8 cellular contexts compared by ENCODE assay signal in the genomic region with DNA sequence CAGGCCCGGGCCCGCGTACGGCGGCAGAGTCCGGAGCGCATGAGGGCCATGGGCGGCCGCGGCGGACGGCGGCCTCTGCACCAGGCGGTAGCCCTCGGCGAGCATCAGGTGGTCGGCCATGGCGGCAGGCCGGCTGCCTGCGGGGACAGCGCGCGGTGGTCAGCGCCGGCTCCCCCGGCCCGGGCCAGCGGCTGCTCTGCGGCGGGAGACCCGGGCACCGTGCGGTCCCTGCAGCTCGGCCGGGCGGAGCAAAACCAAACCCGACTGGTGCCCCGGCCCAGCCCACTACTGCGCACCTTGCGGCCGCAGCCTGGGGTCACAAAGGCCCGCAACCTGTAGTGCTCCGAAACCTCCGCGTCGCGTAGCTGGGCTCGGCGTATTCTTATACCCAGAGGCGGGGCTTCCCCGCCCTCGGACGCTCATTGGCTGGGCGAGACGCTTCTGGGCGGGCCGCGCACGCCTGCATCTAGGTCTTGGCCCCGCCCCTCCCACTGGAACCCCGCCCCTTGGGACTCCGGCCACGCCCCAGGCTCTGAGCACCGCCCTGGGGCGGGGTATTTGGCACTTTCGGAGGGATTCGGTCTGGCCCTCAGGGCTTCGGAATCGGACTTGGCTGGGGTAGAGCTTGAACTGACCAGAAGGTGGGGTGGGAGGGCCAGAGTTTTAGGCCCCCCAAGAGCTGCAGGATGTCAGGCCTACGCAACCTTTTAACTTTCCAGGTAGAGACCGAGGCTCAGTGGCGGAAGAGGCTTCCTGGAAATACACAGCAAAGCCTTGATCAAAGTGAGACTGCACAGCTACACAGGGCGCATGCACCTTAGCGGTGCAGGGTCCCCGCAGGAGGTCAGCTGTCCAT. TPM values are rescaled to one million over a fixed set of nuclear protein-coding genes. Genes with fewer than 3 reads are reported as not detected.
A peak's percentile ranks its signal among the peaks of the same experiment; 100 is the strongest.
DNase-seq lines count a peak whose midpoint lies in the region; ATAC-seq lines count a peak whose summit lies in the region.

A gene with protein sequence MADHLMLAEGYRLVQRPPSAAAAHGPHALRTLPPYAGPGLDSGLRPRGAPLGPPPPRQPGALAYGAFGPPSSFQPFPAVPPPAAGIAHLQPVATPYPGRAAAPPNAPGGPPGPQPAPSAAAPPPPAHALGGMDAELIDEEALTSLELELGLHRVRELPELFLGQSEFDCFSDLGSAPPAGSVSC (minus strand): TSS at position 356 of the 856 bp plus-strand sequence. CDS start 236 bp downstream, at position 120.

- H3K4me3 ChIP-seq in BLaER1 treated with 17β-estradiol and CSF1 and Interleukin-3, amounts not matched to agents 10 nM and 100 nM = peak within 1 kb of the TSS; percentile 61 to 97 (median 86)
- peak within 1 kb of the TSS; percentile 50 for H3K4me3 ChIP-seq in effector memory CD4-positive, alpha-beta T cell (ENCODE audit: insufficient read depth, low read depth, low read length, poor library complexity, severe bottlenecking)

- H4K20me1 ChIP-seq in BLaER1 treated with 17β-estradiol and CSF1 and Interleukin-3, amounts not matched to agents 10 nM and 100 nM = peaks cover 0 to 14% (median 3%) of the 10 kb centered on the region in 11 experiments; a peak in 7 of 22 replicates

- peak; percentile 93 for DNase-seq in NCI-H526 treated with DMSO at 0.1 percent for 48 hours (lab: John Stamatoyannopoulos, UW)
- DNase-seq in activated CD8-positive, alpha-beta memory T cell treated with anti-CD3 and anti-CD28 coated beads for 1 hour (ENCODE audit: extremely low read depth in 1 of 2, low read depth in 1 of 2) = peak; percentile 85 to 93
- DNase-seq in effector memory CD4-positive, alpha-beta T cell = peak; percentile 93 to 96 (median 93)
- DNase-seq in lung microvascular endothelial cell (ENCODE audit: low read depth in 2 of 2) = peak; percentile 93 to 95
- DNase-seq in stimulated activated CD4-positive, alpha-beta T cell treated with anti-CD3 and anti-CD28 coated beads, TNF-alpha, amount 100 ng/mL, for 4 hours (ENCODE audit: low read depth in 3 of 3) = peak; percentile 86 to 95 (median 94)

- peak within 1 kb of the TSS; percentile 43 to 97 (median 93); a peak in 21 of 22 replicates for H3K27ac ChIP-seq in BLaER1 treated with 17β-estradiol and CSF1 and Interleukin-3, amounts not matched to agents 10 nM and 100 nM
- H3K27ac ChIP-seq in effector memory CD4-positive, alpha-beta T cell (ENCODE audit: insufficient read depth, low read length, poor library complexity, severe bottlenecking) = peak within 1 kb of the TSS; percentile 61

- ATAC-seq in GM19324 (IDR thresholded peaks at IDR 0.05; ENCODE audit: low FRiP score, unreplicated experiment) = peak; percentile 89
- ATAC-seq in HG03460 (IDR thresholded peaks at IDR 0.05; ENCODE audit: unreplicated experiment) = peak; percentile 94

- no peaks in the 10 kb centered on the region for H3K36me3 ChIP-seq in BLaER1 treated with 17β-estradiol and CSF1 and Interleukin-3, amounts not matched to agents 10 nM and 100 nM
- no peaks in the 10 kb centered on the region for H3K36me3 ChIP-seq in effector memory CD4-positive, alpha-beta T cell (ENCODE audit: control insufficient read depth, insufficient read depth, low read length)

- peaks cover 26 to 62% (median 48%) of the 10 kb centered on the region in 10 experiments for H3K4me1 ChIP-seq in BLaER1 treated with 17β-estradiol and CSF1 and Interleukin-3, amounts not matched to agents 10 nM and 100 nM
- H3K4me1 ChIP-seq in effector memory CD4-positive, alpha-beta T cell (ENCODE audit: control insufficient read depth, insufficient read depth, low read length, poor library complexity, severe bottlenecking) = peaks cover 13% of the 10 kb centered on the region

- H3K4me2 ChIP-seq in BLaER1 treated with 17β-estradiol and CSF1 and Interleukin-3, amounts not matched to agents 10 nM and 100 nM = peak within 1 kb of the TSS; percentile 89 to 99 (median 98)

- peak within 1 kb of the TSS; percentile 80 to 96 (median 90) for H3K9ac ChIP-seq in BLaER1 treated with 17β-estradiol and CSF1 and Interleukin-3, amounts not matched to agents 10 nM and 100 nM

- no peaks in the 10 kb centered on the region for H3K9me3 ChIP-seq in BLaER1 treated with 17β-estradiol and CSF1 and Interleukin-3, amounts not matched to agents 10 nM and 100 nM (replicated peaks in 1 of 11)
- no peaks in the 10 kb centered on the region for H3K9me3 ChIP-seq in effector memory CD4-positive, alpha-beta T cell (ENCODE audit: control insufficient read depth, low read length)

- H3K27me3 ChIP-seq in BLaER1 treated with 17β-estradiol and CSF1 and Interleukin-3, amounts not matched to agents 10 nM and 100 nM = peaks cover 0 to 14% (median 0%) of the 10 kb centered on the region in 11 experiments; a peak in 6 of 22 replicates
- H3K27me3 ChIP-seq in effector memory CD4-positive, alpha-beta T cell (replicated peaks; ENCODE audit: control insufficient read depth, insufficient read depth, low read length, poor library complexity, severe bottlenecking) = no peaks in the 10 kb centered on the region

RNA-seq across cellular contexts. Expression of the gene that starts here (rescaled TPM):
- 3.9 and 4.4 TPM in 2 replicates for total RNA-seq in lung microvascular endothelial cell

Comparison
In these comparisons a context has a peak if more than half of its experiments do, and no peak if none do; other contexts are left out.
1. Peak in every context shown above with its lines: DNase-seq, ATAC-seq, H3K4me3 ChIP-seq and H3K27ac ChIP-seq.